ENCODE assay signal across 21 cellular contexts in genomic region chr1:102103645-102104044, GRCh38.
"Had no signal": no experiment of that assay in that cellular context is flagged by ENCODE, and none has a peak within 500 bp of the region (broad histone marks: within the 10 kb centered on the region; RNA-seq: fewer than 3 reads in every experiment).

No MANE protein-coding gene starts in this region.

- H3K36me3 ChIP-seq: esophagus muscularis mucosa, gastroesophageal sphincter, heart left ventricle, left lung, lower lobe of right lung had no signal

- H3K4me1 Mint-ChIP-seq: immature natural killer cell had no signal

- H3K36me3 Mint-ChIP-seq: immature natural killer cell had no signal

- DNase-seq: dermis blood vessel endothelial cell; dorsolateral prefrontal cortex; effector CD4-positive, alpha-beta T cell; effector memory CD4-positive, alpha-beta T cell; foreskin keratinocyte; heart left ventricle; hypothalamus; immature natural killer cell; islet precursor cell; kidney; kidney glomerular epithelial cell; left lung; left ventricle myocardium superior; lower lobe of right lung; mesenchymal stem cell had no signal

- H3K4me3 ChIP-seq: coronary artery, dorsolateral prefrontal cortex, esophagus muscularis mucosa, gastroesophageal sphincter, heart left ventricle, hepatocyte, left lung, lower lobe of right lung had no signal

- H3K27ac ChIP-seq: coronary artery, dorsolateral prefrontal cortex, esophagus muscularis mucosa, foreskin keratinocyte, gastroesophageal sphincter, heart left ventricle, left lung, lower lobe of right lung had no signal

- FAIRE-seq: endothelial cell of umbilical vein had no signal

- H3K27ac Mint-ChIP-seq: immature natural killer cell, mesothelial cell of epicardium had no signal

- ATAC-seq: foreskin keratinocyte, gastroesophageal sphincter, heart left ventricle, left ventricle myocardium superior, lower lobe of right lung had no signal

- H3K9me3 ChIP-seq: esophagus muscularis mucosa, gastroesophageal sphincter, lower lobe of right lung had no signal

- H3K4me3 Mint-ChIP-seq: immature natural killer cell, mesothelial cell of epicardium had no signal

- H3K27me3 ChIP-seq: dorsolateral prefrontal cortex, esophagus muscularis mucosa, foreskin keratinocyte, gastroesophageal sphincter, heart left ventricle, hepatocyte, left lung had no signal

- H3K4me1 ChIP-seq: esophagus muscularis mucosa, foreskin keratinocyte, gastroesophageal sphincter, heart left ventricle, left lung, lower lobe of right lung had no signal
